8 cellular contexts compared by ENCODE assay signal in genomic region chr17:21452377-21453143, GRCh38.
DNase-seq lines count a peak whose midpoint lies in the region; ATAC-seq and TF ChIP-seq lines count a peak whose summit lies in the region.

No MANE protein-coding gene starts in this region.

- peaks cover 5 to 21% (median 14%) of the 10 kb centered on the region in 3 donors for H3K4me1 ChIP-seq in esophagus squamous epithelium

- peaks cover 16% of the 10 kb centered on the region for H3K4me1 Mint-ChIP-seq in activated CD4-positive, alpha-beta T cell treated with anti-CD3 and anti-CD28 coated beads, Interleukin-2, amount 10 ng/mL, durations not matched to agents 24 days and 14 days
- peaks cover 11% of the 10 kb centered on the region for H3K4me1 Mint-ChIP-seq in mesothelial cell of epicardium

- no peak for ATAC-seq in HG02938 (IDR thresholded peaks at IDR 0.05; ENCODE audit: unreplicated experiment)
- ATAC-seq in activated CD4-positive, CD25-positive, alpha-beta regulatory T cell treated with anti-CD3 and anti-CD28 coated beads, Interleukin-2, amount 50 U/mL, for 24 hours = no peak

- TF ChIP-seq CTCF in AG09309 (IDR thresholded peaks at IDR 0.05; ENCODE audit: control insufficient read depth, insufficient read depth, low read depth, low read length, missing control alignments) = peak; percentile 64
- peak; percentile 35 to 55 (median 52) for TF ChIP-seq CTCF in esophagus squamous epithelium (IDR thresholded peaks at IDR 0.05)
- TF ChIP-seq CTCF in mesothelial cell of epicardium (IDR thresholded peaks at IDR 0.05; ENCODE audit: unreplicated experiment) = peak; percentile 65

- H3K9me3 Mint-ChIP-seq in activated CD4-positive, alpha-beta T cell treated with anti-CD3 and anti-CD28 coated beads, Interleukin-2, amount 10 ng/mL, durations not matched to agents 24 days and 14 days = no peaks in the 10 kb centered on the region
- no peaks in the 10 kb centered on the region for H3K9me3 Mint-ChIP-seq in mesothelial cell of epicardium

- peaks cover 38% of the 10 kb centered on the region for H3K27me3 Mint-ChIP-seq in activated CD4-positive, alpha-beta T cell treated with anti-CD3 and anti-CD28 coated beads, Interleukin-2, amount 10 ng/mL, durations not matched to agents 24 days and 14 days
- peaks cover 61% of the 10 kb centered on the region for H3K27me3 Mint-ChIP-seq in mesothelial cell of epicardium (ENCODE audit: low read depth)

- DNase-seq in AG09309 (ENCODE audit: low read depth) = peak; percentile 4
- DNase-seq in HS-5 (ENCODE audit: low read depth) = peak; percentile 37
- peak; percentile 68 for DNase-seq in activated CD4-positive, alpha-beta T cell treated with anti-CD3 and anti-CD28 coated beads, Interleukin-2, amount 10 ng/mL, durations not matched to agents 24 days and 14 days
- no peak for DNase-seq in esophagus squamous epithelium (lab: John Stamatoyannopoulos, UW)
- no peak for DNase-seq in mesothelial cell of epicardium (ENCODE audit: low spot score in 2 of 2, unreplicated experiment in 2 of 2)
- DNase-seq in substantia nigra (lab: John Stamatoyannopoulos, UW) = peak in 42 of 49 donors; percentile 8 to 80 (median 48)

- no peaks in the 10 kb centered on the region for H3K36me3 Mint-ChIP-seq in activated CD4-positive, alpha-beta T cell treated with anti-CD3 and anti-CD28 coated beads, Interleukin-2, amount 10 ng/mL, durations not matched to agents 24 days and 14 days (ENCODE audit: low read depth)
- H3K36me3 Mint-ChIP-seq in mesothelial cell of epicardium = no peaks in the 10 kb centered on the region

- H3K27ac ChIP-seq in esophagus squamous epithelium (no peak overlapping the region), substantia nigra (ENCODE audit: low read depth, low read length, poor library complexity, severe bottlenecking) (no peak overlapping the region)

- H3K27me3 ChIP-seq in esophagus squamous epithelium = peaks cover 0 to 43% (median 0%) of the 10 kb centered on the region in 4 donors

- 21 to 24% methylated on average over 28 of the region's 49 CpGs for WGBS in esophagus squamous epithelium, 2 donors

- no peaks in the 10 kb centered on the region for H3K9me3 ChIP-seq in esophagus squamous epithelium

- no peak for TF ChIP-seq POLR2A in esophagus squamous epithelium (IDR thresholded peaks at IDR 0.05)

- H3K27ac Mint-ChIP-seq in activated CD4-positive, alpha-beta T cell treated with anti-CD3 and anti-CD28 coated beads, Interleukin-2, amount 10 ng/mL, durations not matched to agents 24 days and 14 days = no peak overlapping the region
- H3K27ac Mint-ChIP-seq in mesothelial cell of epicardium = peak overlapping the region; percentile 8

- H3K4me3 Mint-ChIP-seq in activated CD4-positive, alpha-beta T cell treated with anti-CD3 and anti-CD28 coated beads, Interleukin-2, amount 10 ng/mL, durations not matched to agents 24 days and 14 days = peak overlapping the region; percentile 19
- peak overlapping the region; percentile 53 for H3K4me3 Mint-ChIP-seq in mesothelial cell of epicardium

- peak overlapping the region; percentile 19 for H3K4me3 ChIP-seq in AG09309 (ENCODE audit: control insufficient read depth, low read depth, low read length)
- H3K4me3 ChIP-seq in esophagus squamous epithelium = peak overlapping the region in 2 of 4 donors; percentile 28 to 58

- H3K36me3 ChIP-seq in esophagus squamous epithelium = no peaks in the 10 kb centered on the region

- intact Hi-C loops in activated CD4-positive, alpha-beta T cell treated with anti-CD3 and anti-CD28 coated beads, Interleukin-2, amount 10 ng/mL, durations not matched to agents 24 days and 14 days (cut with micrococcal nuclease) = no loop called here
- intact Hi-C loops in esophagus squamous epithelium (cut with DNase I) = no loop called here

Comparison
In these comparisons a context has a peak if more than half of its experiments do, and no peak if none do; other contexts are left out.
1. DNase-seq: peak in AG09309 (single experiment), HS-5 (single experiment), activated CD4-positive, alpha-beta T cell treated with anti-CD3 and anti-CD28 coated beads, Interleukin-2, amount 10 ng/mL, durations not matched to agents 24 days and 14 days (single experiment) and substantia nigra (42 of 49); none in esophagus squamous epithelium (single experiment) and mesothelial cell of epicardium (0 of 2).
2. Peak in every context shown above with its lines, with median percentiles within 50 percentile points of each other: CTCF ChIP-seq.